In genomic region chr17:38353084-38353604, GRCh38 we compare ENCODE assay signal across 8 cellular contexts. TPM values are rescaled to one million over a fixed set of nuclear protein-coding genes. Genes with fewer than 3 reads are reported as not detected.
A peak's percentile ranks its signal among the peaks of the same experiment; 100 is the strongest.
DNase-seq lines count a peak whose midpoint lies in the region; ATAC-seq and TF ChIP-seq lines count a peak whose summit lies in the region.

No MANE protein-coding gene starts in this region.

- H3K9me2 ChIP-seq in PC-3 (replicated peaks; ENCODE audit: low read length) = no peaks in the 10 kb centered on the region

- H3K4me1 ChIP-seq in DND-41 (ENCODE audit: insufficient read depth, low read length) = peaks cover 68% of the 10 kb centered on the region
- H3K4me1 ChIP-seq in PC-3 (ENCODE audit: insufficient read depth, low read length) = peaks cover 9% of the 10 kb centered on the region; the same call in 1 of the 2 replicates
- H3K4me1 ChIP-seq in esophagus (ENCODE audit: control insufficient read depth in 2 of 2, insufficient read depth in 2 of 2, low read length in 1 of 2) = peaks cover 2 to 3% of the 10 kb centered on the region in 2 donors
- peaks cover 9% of the 10 kb centered on the region for H3K4me1 ChIP-seq in parathyroid adenoma

- H3F3A ChIP-seq in PC-3 (ENCODE audit: low read length, unreplicated experiment) = no peaks in the 10 kb centered on the region

- CTCF ChIA-PET in PC-3 (lab: Charles Lee) = no interaction called here

- H3K9me3 ChIP-seq in DND-41 (ENCODE audit: insufficient read depth, low read length, severe bottlenecking) = no peaks in the 10 kb centered on the region
- no peaks in the 10 kb centered on the region for H3K9me3 ChIP-seq in PC-3 (ENCODE audit: low read length)
- H3K9me3 ChIP-seq in esophagus (ENCODE audit: control insufficient read depth in 2 of 2, insufficient read depth in 1 of 2, low read depth in 1 of 2, low read length in 1 of 2) = no peaks in the 10 kb centered on the region
- no peaks in the 10 kb centered on the region for H3K9me3 ChIP-seq in parathyroid adenoma (ENCODE audit: control insufficient read depth, low read length)

- TSS peak; percentile 34 for BruUV-seq in PC-3 (replicated peaks; lab: Mats Ljungman, UMichigan)

- H3K4me2 ChIP-seq in DND-41 (ENCODE audit: insufficient read depth, low read length) (peak overlapping the region; percentile 91), PC-3 (ENCODE audit: low read length) (peak overlapping the region; percentile 91), parathyroid adenoma (ENCODE audit: low read length) (peak overlapping the region; percentile 64)

- no peak for ATAC-seq in DND-41 (ENCODE audit: insufficient read depth, low read depth)
- ATAC-seq in PC-3 = no peak
- no peak for ATAC-seq in HG03442 (IDR thresholded peaks at IDR 0.05; ENCODE audit: unreplicated experiment)
- ATAC-seq in HG03565 (IDR thresholded peaks at IDR 0.05; ENCODE audit: unreplicated experiment) = no peak
- no peak for ATAC-seq in GM21825 (IDR thresholded peaks at IDR 0.05; ENCODE audit: unreplicated experiment)

- TF ChIP-seq CTCF in DND-41 (IDR thresholded peaks at IDR 0.05; ENCODE audit: borderline replicate concordance, extremely low read depth, low read length, poor library complexity, severe bottlenecking) (no peak), PC-3 (conservative IDR thresholded peaks at IDR 0.05; ENCODE audit: low read depth, low read length) (no peak), parathyroid adenoma (IDR thresholded peaks at IDR 0.05) (no peak)

- DNase-seq in DND-41 = no peak
- DNase-seq in PC-3 = no peak
- no peak for DNase-seq in islet precursor cell

- H3K36me3 ChIP-seq in DND-41 (ENCODE audit: insufficient read depth, low read length) = peaks cover 4% of the 10 kb centered on the region; the same call in 1 of the 2 replicates
- no peaks in the 10 kb centered on the region; the same call in 1 of the 2 replicates for H3K36me3 ChIP-seq in PC-3 (ENCODE audit: low read depth, low read length)
- H3K36me3 ChIP-seq in esophagus (ENCODE audit: control insufficient read depth in 2 of 2, insufficient read depth in 2 of 2, low read length in 1 of 2) = no peaks in the 10 kb centered on the region
- H3K36me3 ChIP-seq in parathyroid adenoma (ENCODE audit: control insufficient read depth, insufficient read depth, low read length) = no peaks in the 10 kb centered on the region

- H2AFZ ChIP-seq in DND-41 (ENCODE audit: low read depth, low read length) (no peak overlapping the region), PC-3 (ENCODE audit: low read length) (0 out of 2 replicates have a peak overlapping the region, but pooled peaks have one; percentile 21), parathyroid adenoma (peak overlapping the region; percentile 45)

- intact Hi-C loops in PC-3 (cut with micrococcal nuclease) = no loop called here

- peak overlapping the region; percentile 84 for H3K9ac ChIP-seq in DND-41 (ENCODE audit: low read depth, low read length)
- peak overlapping the region; percentile 68; the same call in 1 of the 2 replicates for H3K9ac ChIP-seq in PC-3 (ENCODE audit: low read length)
- peak overlapping the region; percentile 63 for H3K9ac ChIP-seq in parathyroid adenoma

- H3K27ac ChIP-seq in DND-41 (ENCODE audit: low read length) (peak overlapping the region; percentile 49), PC-3 (ENCODE audit: low read length) (no peak overlapping the region), esophagus (ENCODE audit: low read depth in 2 of 2, low read length in 1 of 2) (no peak overlapping the region), parathyroid adenoma (peak overlapping the region; percentile 16)

- peak overlapping the region; percentile 61 to 73; a peak in 3 of 4 replicates for H3K4me3 ChIP-seq in DND-41 (ENCODE audit: low read depth in 1 of 2, low read length in 2 of 2)
- peak overlapping the region; percentile 73 for H3K4me3 ChIP-seq in PC-3 (ENCODE audit: low read length)
- H3K4me3 ChIP-seq in esophagus (ENCODE audit: low read depth in 1 of 2, low read length in 2 of 2) = peak overlapping the region; percentile 67 to 78
- peak overlapping the region; percentile 62 for H3K4me3 ChIP-seq in parathyroid adenoma (ENCODE audit: low read depth, low read length)

- POLR2A ChIA-PET in PC-3 (lab: Charles Lee; ENCODE audit: unreplicated experiment) = no interaction called here

- H3K27me3 ChIP-seq in DND-41 (ENCODE audit: insufficient read depth, low read length, poor library complexity) (no peaks in the 10 kb centered on the region), PC-3 (ENCODE audit: low read length) (no peaks in the 10 kb centered on the region), esophagus (ENCODE audit: control insufficient read depth in 1 of 2, insufficient read depth in 2 of 2, low read length in 2 of 2) (no peaks in the 10 kb centered on the region), parathyroid adenoma (ENCODE audit: control insufficient read depth, insufficient read depth, low read length) (no peaks in the 10 kb centered on the region)

- 12 to 16% methylated on average over 8 of the region's 8 CpGs for WGBS in esophagus, 2 donors

- H4K20me1 ChIP-seq in DND-41 (ENCODE audit: insufficient read depth, low read length) (peaks cover 40% of the 10 kb centered on the region), PC-3 (ENCODE audit: low read length) (no peaks in the 10 kb centered on the region)

- H3K79me2 ChIP-seq in DND-41 (ENCODE audit: insufficient read depth, low read length) = peaks cover 62% of the 10 kb centered on the region
- H3K79me2 ChIP-seq in PC-3 (ENCODE audit: low read length) = peaks cover 48% of the 10 kb centered on the region
- H3K79me2 ChIP-seq in parathyroid adenoma = peaks cover 38% of the 10 kb centered on the region

RNA-seq across cellular contexts. Expression of gene SOCS7, which starts 1.5 kb away (rescaled TPM):
- 7.4 and 9.8 TPM in 2 replicates for total RNA-seq in PC-3 (2014; rRNA removed)
- polyA plus RNA-seq in esophagus = 1 to 10 TPM; 3.8 to 4.2 TPM

RNA-seq across cellular contexts. Expression of gene GPR179, which starts 9.4 kb away (rescaled TPM):
- total RNA-seq in PC-3 (2014; rRNA removed) = not detected in 2 replicates
- under 1 TPM; 0.01 to 0.04 TPM for polyA plus RNA-seq in esophagus

RNA-seq across cellular contexts. Expression of gene MRPL45, which starts 56.2 kb away (rescaled TPM):
- total RNA-seq in PC-3 (2014; rRNA removed) = 31.4 and 34.3 TPM in 2 replicates
- polyA plus RNA-seq in esophagus = 10 to 100 TPM; 12.4 to 26.8 TPM

Comparison
In these comparisons a context has a peak if more than half of its experiments do, and no peak if none do; other contexts are left out.
1. H3K27ac ChIP-seq: peak in DND-41 (single experiment) and parathyroid adenoma (single experiment); none in PC-3 (single experiment) and esophagus (0 of 2).
2. Peak in every context shown above with its lines, with median percentiles within 50 percentile points of each other: H3K4me2 ChIP-seq, H3K4me3 ChIP-seq and H3K9ac ChIP-seq.